ENCODE assay signal across 9 cellular contexts in genomic region chr16:88967800-88968588, GRCh38. TPM values are rescaled to one million over a fixed set of nuclear protein-coding genes. Genes with fewer than 3 reads are reported as not detected.
DNase-seq lines count a peak whose midpoint lies in the region; ATAC-seq and TF ChIP-seq lines count a peak whose summit lies in the region.
"Had no signal": no experiment of that assay in that cellular context is flagged by ENCODE, and none has a peak within 500 bp of the region (broad histone marks: within the 10 kb centered on the region; RNA-seq: fewer than 3 reads in every experiment).

No MANE protein-coding gene starts in this region.

- no peaks in the 10 kb centered on the region for H3K79me2 ChIP-seq in OCI-LY1 (ENCODE audit: insufficient read depth, low read length)

- peak overlapping the region; percentile 73 for H3K4me2 ChIP-seq in OCI-LY1 (ENCODE audit: low read length)

- H3K9ac ChIP-seq in OCI-LY1 (ENCODE audit: low read length), result peak overlapping the region; percentile 86

- no peaks in the 10 kb centered on the region for H3K36me3 Mint-ChIP-seq in activated CD4-positive, alpha-beta T cell treated with anti-CD3 and anti-CD28 coated beads, Interleukin-2, amount 10 ng/mL, durations not matched to agents 24 days and 14 days (ENCODE audit: low read depth)
- H3K36me3 Mint-ChIP-seq in stimulated activated naive B cell treated with anti-CD40 and anti-IgM and Interleukin-4, amounts not matched to agents 10 μg/mL and 1 μg/mL and 100 μg/mL, for 72 hours, result peaks cover 43 to 55% of the 10 kb centered on the region in 2 donors
- H3K36me3 Mint-ChIP-seq in nephron progenitor cell (ENCODE audit: low read depth), result no peaks in the 10 kb centered on the region

- peaks cover 11% of the 10 kb centered on the region for H3K27me3 Mint-ChIP-seq in activated CD4-positive, alpha-beta T cell treated with anti-CD3 and anti-CD28 coated beads, Interleukin-2, amount 10 ng/mL, durations not matched to agents 24 days and 14 days
- no peaks in the 10 kb centered on the region for H3K27me3 Mint-ChIP-seq in stimulated activated naive B cell treated with anti-CD40 and anti-IgM and Interleukin-4, amounts not matched to agents 10 μg/mL and 1 μg/mL and 100 μg/mL, for 72 hours
- peaks cover 21% of the 10 kb centered on the region for H3K27me3 Mint-ChIP-seq in nephron progenitor cell (ENCODE audit: low read depth, poor library complexity)

- peaks cover 80% of the 10 kb centered on the region for H3K4me1 ChIP-seq in OCI-LY1 (ENCODE audit: insufficient read depth, low read length, severe bottlenecking)

- intact Hi-C loops in activated CD4-positive, alpha-beta T cell treated with anti-CD3 and anti-CD28 coated beads, Interleukin-2, amount 10 ng/mL, durations not matched to agents 24 days and 14 days (cut with micrococcal nuclease), result no loop called here

- H3K9me3 Mint-ChIP-seq in activated CD4-positive, alpha-beta T cell treated with anti-CD3 and anti-CD28 coated beads, Interleukin-2, amount 10 ng/mL, durations not matched to agents 24 days and 14 days, result no peaks in the 10 kb centered on the region
- H3K9me3 Mint-ChIP-seq in stimulated activated naive B cell treated with anti-CD40 and anti-IgM and Interleukin-4, amounts not matched to agents 10 μg/mL and 1 μg/mL and 100 μg/mL, for 72 hours, result no peaks in the 10 kb centered on the region
- no peaks in the 10 kb centered on the region for H3K9me3 Mint-ChIP-seq in nephron progenitor cell

- peak overlapping the region; percentile 100 for H3K27ac ChIP-seq in OCI-LY1 (ENCODE audit: low read depth, low read length, poor library complexity, severe bottlenecking)

- no peaks in the 10 kb centered on the region for H3K36me3 ChIP-seq in OCI-LY1 (ENCODE audit: insufficient read depth, low read length)

- TF ChIP-seq CTCF in OCI-LY1 (IDR thresholded peaks at IDR 0.05; ENCODE audit: low read length) (no peak), nephron progenitor cell (IDR thresholded peaks at IDR 0.05) (no peak)

- peak; percentile 49 for ATAC-seq in HG02623 (IDR thresholded peaks at IDR 0.05; ENCODE audit: unreplicated experiment)
- peak; percentile 85 to 87 for ATAC-seq in stimulated activated naive B cell treated with anti-CD40 and anti-IgM and Interleukin-4, amounts not matched to agents 10 μg/mL and 1 μg/mL and 100 μg/mL, for 72 hours (replicated peaks)

- 0 out of 2 replicates have a peak, but pooled peaks cover 3% of the 10 kb centered on the region for H3F3A ChIP-seq in OCI-LY1 (ENCODE audit: insufficient read depth, low read length)

- no peak overlapping the region for H3K4me3 Mint-ChIP-seq in activated CD4-positive, alpha-beta T cell treated with anti-CD3 and anti-CD28 coated beads, Interleukin-2, amount 10 ng/mL, durations not matched to agents 24 days and 14 days
- H3K4me3 Mint-ChIP-seq in stimulated activated naive B cell treated with anti-CD40 and anti-IgM and Interleukin-4, amounts not matched to agents 10 μg/mL and 1 μg/mL and 100 μg/mL, for 72 hours, result peak overlapping the region; percentile 78 to 79
- H3K4me3 Mint-ChIP-seq in nephron progenitor cell, result no peak overlapping the region

- no peak overlapping the region for H3K27ac Mint-ChIP-seq in activated CD4-positive, alpha-beta T cell treated with anti-CD3 and anti-CD28 coated beads, Interleukin-2, amount 10 ng/mL, durations not matched to agents 24 days and 14 days
- H3K27ac Mint-ChIP-seq in stimulated activated naive B cell treated with anti-CD40 and anti-IgM and Interleukin-4, amounts not matched to agents 10 μg/mL and 1 μg/mL and 100 μg/mL, for 72 hours, result peak overlapping the region; percentile 86
- H3K27ac Mint-ChIP-seq in nephron progenitor cell, result no peak overlapping the region

- H3K27me3 ChIP-seq in OCI-LY1 (ENCODE audit: insufficient read depth, low read length), result no peaks in the 10 kb centered on the region

- no peak overlapping the region for H2AFZ ChIP-seq in OCI-LY1 (ENCODE audit: low read length)

- no peaks in the 10 kb centered on the region for H3K4me1 Mint-ChIP-seq in activated CD4-positive, alpha-beta T cell treated with anti-CD3 and anti-CD28 coated beads, Interleukin-2, amount 10 ng/mL, durations not matched to agents 24 days and 14 days
- peaks cover 62 to 79% of the 10 kb centered on the region in 2 donors for H3K4me1 Mint-ChIP-seq in stimulated activated naive B cell treated with anti-CD40 and anti-IgM and Interleukin-4, amounts not matched to agents 10 μg/mL and 1 μg/mL and 100 μg/mL, for 72 hours
- peaks cover 21% of the 10 kb centered on the region for H3K4me1 Mint-ChIP-seq in nephron progenitor cell

- DNase-seq in activated CD4-positive, alpha-beta T cell treated with anti-CD3 and anti-CD28 coated beads, Interleukin-2, amount 10 ng/mL, durations not matched to agents 24 days and 14 days, result peak; percentile 65
- DNase-seq in activated CD4-positive, alpha-beta T cell treated with anti-CD3 and anti-CD28 coated beads for 1 hour, result no peak
- DNase-seq in stimulated activated naive B cell treated with anti-CD40 and anti-IgM and Interleukin-4, amounts not matched to agents 10 μg/mL and 1 μg/mL and 100 μg/mL, for 72 hours, result peak; percentile 94
- DNase-seq in stimulated activated naive CD4-positive, alpha-beta T cell treated with Interleukin-2 at 50 U/mL for 16 hours (lab: John Stamatoyannopoulos, UW), result no peak
- DNase-seq in iPS-NIHi7 (ENCODE audit: extremely low spot score), result no peak
- DNase-seq in nephron progenitor cell, result no peak
- DNase-seq: stimulated activated CD8-positive, alpha-beta memory T cell treated with anti-CD3 and anti-CD28 coated beads, Interleukin-4, amount 100 ng/mL, for 48 hours had no signal

- H3K9me3 ChIP-seq in OCI-LY1 (ENCODE audit: low read length), result no peaks in the 10 kb centered on the region

- H4K20me1 ChIP-seq in OCI-LY1 (ENCODE audit: insufficient read depth, low read length), result no peaks in the 10 kb centered on the region

- no peaks in the 10 kb centered on the region for H3K9me2 ChIP-seq in OCI-LY1 (ENCODE audit: low read depth, low read length)

- peak overlapping the region; percentile 65 for H3K4me3 ChIP-seq in OCI-LY1 (ENCODE audit: low read depth, low read length, poor library complexity, severe bottlenecking)

RNA-seq across cellular contexts. Expression of gene CBFA2T3, which starts 9.0 kb away (rescaled TPM):
- not detected in 2 replicates for total RNA-seq in activated CD4-positive, alpha-beta T cell treated with anti-CD3 and anti-CD28 coated beads, Interleukin-2, amount 10 ng/mL, durations not matched to agents 24 days and 14 days

Comparison
In these comparisons a context has a peak if more than half of its experiments do, and no peak if none do; other contexts are left out.
1. DNase-seq: peak in activated CD4-positive, alpha-beta T cell treated with anti-CD3 and anti-CD28 coated beads, Interleukin-2, amount 10 ng/mL, durations not matched to agents 24 days and 14 days (single experiment) and stimulated activated naive B cell treated with anti-CD40 and anti-IgM and Interleukin-4, amounts not matched to agents 10 μg/mL and 1 μg/mL and 100 μg/mL, for 72 hours (single experiment); none in activated CD4-positive, alpha-beta T cell treated with anti-CD3 and anti-CD28 coated beads for 1 hour (single experiment), stimulated activated naive CD4-positive, alpha-beta T cell treated with Interleukin-2 at 50 U/mL for 16 hours (single experiment), iPS-NIHi7 (single experiment) and nephron progenitor cell (single experiment).
2. H3K4me3 Mint-ChIP-seq: peak in stimulated activated naive B cell treated with anti-CD40 and anti-IgM and Interleukin-4, amounts not matched to agents 10 μg/mL and 1 μg/mL and 100 μg/mL, for 72 hours (2 of 2); none in activated CD4-positive, alpha-beta T cell treated with anti-CD3 and anti-CD28 coated beads, Interleukin-2, amount 10 ng/mL, durations not matched to agents 24 days and 14 days (single experiment) and nephron progenitor cell (single experiment).